ENCODE assay signal across 8 cellular contexts in genomic region chr22:37643225-37643847, GRCh38. TPM values are rescaled to one million over a fixed set of nuclear protein-coding genes. Genes with fewer than 3 reads are reported as not detected.
DNase-seq lines count a peak whose midpoint lies in the region; ATAC-seq and TF ChIP-seq lines count a peak whose summit lies in the region.

No MANE protein-coding gene starts in this region.

- H3K9me3 ChIP-seq in neural progenitor cell (ENCODE audit: low read depth): no peaks in the 10 kb centered on the region

- TF ChIP-seq CTCF in fibroblast of mammary gland (conservative IDR thresholded peaks at IDR 0.05; ENCODE audit: control insufficient read depth, insufficient read depth, low read depth, low read length) (peak; percentile 83), neural progenitor cell (IDR thresholded peaks at IDR 0.05) (peak; percentile 87)

- no peak overlapping the region for H3K4me3 Mint-ChIP-seq in neural progenitor cell

- DNase-seq in GDM1 (lab: John Stamatoyannopoulos, UW): peak; percentile 63
- peak; percentile 69 for DNase-seq in RKO (ENCODE audit: low spot score)
- peak; percentile 94 to 96 for DNase-seq in activated T-cell treated with anti-CD3 and anti-CD28 coated beads, Interleukin-2, amount 50 U/mL, for 48 hours
- peak; percentile 65 for DNase-seq in fibroblast of mammary gland (ENCODE audit: low read depth)
- DNase-seq in neural progenitor cell (ENCODE audit: low spot score): peak; percentile 86
- DNase-seq in substantia nigra (lab: John Stamatoyannopoulos, UW): peak in 48 of 49 donors; percentile 13 to 87 (median 69)

- no peak overlapping the region for H3K4me3 ChIP-seq in fibroblast of mammary gland (ENCODE audit: control insufficient read depth, low read depth, low read length)
- no peak overlapping the region for H3K4me3 ChIP-seq in neural progenitor cell

- peaks cover 12% of the 10 kb centered on the region for H3K4me1 Mint-ChIP-seq in neural progenitor cell

- peaks cover 6% of the 10 kb centered on the region for H3K27me3 Mint-ChIP-seq in neural progenitor cell (ENCODE audit: insufficient read depth, low read depth)

- no peaks in the 10 kb centered on the region for H3K27me3 ChIP-seq in neural progenitor cell

- ATAC-seq in HG03439 (IDR thresholded peaks at IDR 0.05; ENCODE audit: unreplicated experiment) (peak; percentile 52), GM21723 (IDR thresholded peaks at IDR 0.05; ENCODE audit: unreplicated experiment) (no peak)

- peaks cover 18% of the 10 kb centered on the region for H3F3A ChIP-seq in neural progenitor cell (ENCODE audit: low read depth)

- H3K9me3 Mint-ChIP-seq in neural progenitor cell: no peaks in the 10 kb centered on the region

- no peaks in the 10 kb centered on the region for H3K36me3 Mint-ChIP-seq in neural progenitor cell

- H3K27ac ChIP-seq in neural progenitor cell (no peak overlapping the region), substantia nigra (ENCODE audit: low read depth, low read length, poor library complexity, severe bottlenecking) (no peak overlapping the region)

- no peak overlapping the region for H2AFZ ChIP-seq in neural progenitor cell (replicated peaks)

- peak overlapping the region; percentile 48 for H3K27ac Mint-ChIP-seq in neural progenitor cell

- no peak overlapping the region for H3K9ac ChIP-seq in neural progenitor cell

- peaks cover 6% of the 10 kb centered on the region for H3K79me2 ChIP-seq in neural progenitor cell (ENCODE audit: low read depth)

- peaks cover 8% of the 10 kb centered on the region for H4K20me1 ChIP-seq in neural progenitor cell (ENCODE audit: low read depth)

- peaks cover 8% of the 10 kb centered on the region for H3K4me1 ChIP-seq in neural progenitor cell

- no peak overlapping the region for H3K4me2 ChIP-seq in neural progenitor cell

- no peaks in the 10 kb centered on the region for H3K36me3 ChIP-seq in neural progenitor cell

RNA-seq across cellular contexts. Expression of gene SH3BP1, which starts 3.9 kb away (rescaled TPM):
- total RNA-seq in neural progenitor cell (ENCODE audit: low replicate concordance): 10.3 and 10.9 TPM in 2 replicates

RNA-seq across cellular contexts. Expression of gene PDXP, which starts 15.2 kb away (rescaled TPM):
- 25.1 and 57.0 TPM in 2 replicates for total RNA-seq in neural progenitor cell (ENCODE audit: low replicate concordance)

RNA-seq across cellular contexts. Expression of gene LGALS1, which starts 32.1 kb away (rescaled TPM):
- 14.9 and 42.9 TPM in 2 replicates for total RNA-seq in neural progenitor cell (ENCODE audit: low replicate concordance)

RNA-seq across cellular contexts. Expression of gene GGA1, which starts 34.7 kb away (rescaled TPM):
- total RNA-seq in neural progenitor cell (ENCODE audit: low replicate concordance): 62.3 and 71.7 TPM in 2 replicates

RNA-seq across cellular contexts. Expression of gene NOL12, which starts 42.8 kb away (rescaled TPM):
- 23.7 and 28.7 TPM in 2 replicates for total RNA-seq in neural progenitor cell (ENCODE audit: low replicate concordance)
